ENCODE assay signal across 8 cellular contexts in genomic region chr11:63592975-63593395, GRCh38. TPM values are rescaled to one million over a fixed set of nuclear protein-coding genes. Genes with fewer than 3 reads are reported as not detected.
DNase-seq lines count a peak whose midpoint lies in the region; TF ChIP-seq lines count a peak whose summit lies in the region.

No MANE protein-coding gene starts in this region.

- H3K9ac ChIP-seq in neural progenitor cell: no peak overlapping the region

- TF ChIP-seq CTCF in neural progenitor cell (IDR thresholded peaks at IDR 0.05): peak; percentile 50

- no peak overlapping the region for H3K4me2 ChIP-seq in neural progenitor cell

- peaks cover 2% of the 10 kb centered on the region for H3K27me3 Mint-ChIP-seq in neural progenitor cell (ENCODE audit: insufficient read depth, low read depth)

- DNase-seq in NCI-H2196 (lab: John Stamatoyannopoulos, UW; ENCODE audit: unreplicated experiment): peak; percentile 29
- DNase-seq in NCI-H2196 treated with DMSO at 0.1 percent for 48 hours (lab: John Stamatoyannopoulos, UW; ENCODE audit: unreplicated experiment): no peak
- peak; percentile 32 for DNase-seq in MV-4-11 (lab: John Stamatoyannopoulos, UW)
- peak; percentile 22 for DNase-seq in cerebellar cortex (ENCODE audit: low spot score)
- DNase-seq in neural progenitor cell (ENCODE audit: low spot score): peak; percentile 24
- DNase-seq in stimulated activated CD4-positive, alpha-beta T cell treated with anti-CD3 and anti-CD28 coated beads, Interleukin-2, amount 100 ng/mL, for 48 hours: no peak
- DNase-seq in stimulated activated CD4-positive, alpha-beta T cell treated with anti-CD3 and anti-CD28 coated beads, Interleukin-12 subunit alpha, Interleukin-12 subunit beta, amount 100 ng/mL, for 4 hours: no peak
- no peak for DNase-seq in NCI-H128 (lab: John Stamatoyannopoulos, UW; ENCODE audit: unreplicated experiment)

- H4K20me1 ChIP-seq in neural progenitor cell (ENCODE audit: low read depth): no peaks in the 10 kb centered on the region

- no peaks in the 10 kb centered on the region for H3K36me3 ChIP-seq in neural progenitor cell

- H3F3A ChIP-seq in neural progenitor cell (ENCODE audit: low read depth): no peaks in the 10 kb centered on the region

- H2AFZ ChIP-seq in neural progenitor cell (replicated peaks): no peak overlapping the region

- no peaks in the 10 kb centered on the region for H3K36me3 Mint-ChIP-seq in neural progenitor cell

- H3K4me1 Mint-ChIP-seq in neural progenitor cell: no peaks in the 10 kb centered on the region

- no peak overlapping the region for H3K4me3 Mint-ChIP-seq in neural progenitor cell

- no peaks in the 10 kb centered on the region for H3K4me1 ChIP-seq in neural progenitor cell

- H3K4me3 ChIP-seq in neural progenitor cell: no peak overlapping the region

- no peak overlapping the region for H3K27ac ChIP-seq in neural progenitor cell

- H3K9me3 Mint-ChIP-seq in neural progenitor cell: peaks cover 3% of the 10 kb centered on the region

- H3K79me2 ChIP-seq in neural progenitor cell (ENCODE audit: low read depth): no peaks in the 10 kb centered on the region

- no peaks in the 10 kb centered on the region for H3K27me3 ChIP-seq in neural progenitor cell

- no peak overlapping the region for H3K27ac Mint-ChIP-seq in neural progenitor cell

- no peaks in the 10 kb centered on the region for H3K9me3 ChIP-seq in neural progenitor cell (ENCODE audit: low read depth)

RNA-seq across cellular contexts. Expression of gene PLAAT3, which starts 21.2 kb away (rescaled TPM):
- total RNA-seq in neural progenitor cell (ENCODE audit: low replicate concordance): 4.6 and 8.0 TPM in 2 replicates

RNA-seq across cellular contexts. Expression of gene PLAAT2, which starts 29.8 kb away (rescaled TPM):
- not detected in 2 replicates for total RNA-seq in neural progenitor cell (ENCODE audit: low replicate concordance)

RNA-seq across cellular contexts. Expression of gene PLAAT4, which starts 56.4 kb away (rescaled TPM):
- total RNA-seq in neural progenitor cell (ENCODE audit: low replicate concordance): not detected in 2 replicates

Comparison
In these comparisons a context has a peak if more than half of its experiments do, and no peak if none do; other contexts are left out.
1. DNase-seq: peak in NCI-H2196 (single experiment), MV-4-11 (single experiment), cerebellar cortex (single experiment) and neural progenitor cell (single experiment); none in NCI-H2196 treated with DMSO at 0.1 percent for 48 hours (single experiment), stimulated activated CD4-positive, alpha-beta T cell treated with anti-CD3 and anti-CD28 coated beads, Interleukin-2, amount 100 ng/mL, for 48 hours (0 of 2), stimulated activated CD4-positive, alpha-beta T cell treated with anti-CD3 and anti-CD28 coated beads, Interleukin-12 subunit alpha, Interleukin-12 subunit beta, amount 100 ng/mL, for 4 hours (single experiment) and NCI-H128 (single experiment).